In genomic region chr19:294819-295686, GRCh38 we compare ENCODE assay signal across 8 cellular contexts. TPM values are rescaled to one million over a fixed set of nuclear protein-coding genes. Genes with fewer than 3 reads are reported as not detected.
DNase-seq lines count a peak whose midpoint lies in the region; ATAC-seq and TF ChIP-seq lines count a peak whose summit lies in the region.

No MANE protein-coding gene starts in this region.

- DNase-seq in AG08395 (ENCODE audit: low spot score) (peak; percentile 57), H9 (peak; percentile 80), T-cell (peak in 21 of 34 experiments; percentile 16 to 49 (median 31)), breast epithelium (ENCODE audit: low spot score in 2 of 2) (peak in 1 of 2 donors; percentile 62), left colon (peak in 1 of 2 donors; percentile 65), mesenteric fat pad (ENCODE audit: low spot score) (no peak), dedifferentiated amniotic fluid mesenchymal stem cell (ENCODE audit: extremely low spot score) (no peak)
- peak; percentile 18 for DNase-seq in stimulated activated CD8-positive, alpha-beta memory T cell treated with anti-CD3 and anti-CD28 coated beads, Interleukin-12 subunit alpha, Interleukin-12 subunit beta, amount 100 ng/mL, for 1 hour (ENCODE audit: low read depth)

- H3K4me2 ChIP-seq in H9 (ENCODE audit: insufficient read depth, insufficient read length, low read length): peak overlapping the region; percentile 47

- H4K91ac ChIP-seq in H9 (ENCODE audit: insufficient read length, low read depth, low read length): no peak overlapping the region

- no peaks in the 10 kb centered on the region for H3K36me3 ChIP-seq in breast epithelium

- peaks cover 27 to 29% of the 10 kb centered on the region in 2 experiments for H3K4me1 Mint-ChIP-seq in H9
- H3K4me1 Mint-ChIP-seq in T-cell: peaks cover 12 to 22% (median 14%) of the 10 kb centered on the region in 3 donors

- H3K23me2 ChIP-seq in H9 (ENCODE audit: insufficient read length, low read depth, low read length, poor library complexity, severe bottlenecking): peaks cover 9% of the 10 kb centered on the region

- no peak overlapping the region for H3K14ac ChIP-seq in H9 (ENCODE audit: insufficient read depth, low read length)

- no peak overlapping the region for H3K23ac ChIP-seq in H9 (ENCODE audit: insufficient read length, low read depth, low read length)

- H3K9ac ChIP-seq in H9 (ENCODE audit: extremely low read depth, insufficient read length, low read length): no peak overlapping the region

- H2BK12ac ChIP-seq in H9 (ENCODE audit: insufficient read length, low read depth, low read length): no peak overlapping the region

- no peak overlapping the region for H4K8ac ChIP-seq in H9 (replicated peaks; ENCODE audit: insufficient read length, low read depth, low read length)

- H3K4me1 ChIP-seq in H9 (ENCODE audit: insufficient read depth, low read length) (peaks cover 2% of the 10 kb centered on the region), breast epithelium (peaks cover 0 to 29% of the 10 kb centered on the region in 2 donors)

- H3K4me3 Mint-ChIP-seq in H9 (peak overlapping the region; percentile 49 to 71), T-cell (peak overlapping the region in 2 of 3 donors; percentile 6 to 24)

- no peak overlapping the region for H2AFZ ChIP-seq in H9 (ENCODE audit: low read length)

- TF ChIP-seq CTCF in H9 (conservative IDR thresholded peaks at IDR 0.05) (peak; percentile 94), breast epithelium (IDR thresholded peaks at IDR 0.05) (peak; percentile 51 to 72 (median 58))

- H2BK15ac ChIP-seq in H9 (ENCODE audit: low read depth, low read length): no peak overlapping the region

- H3K27me3 ChIP-seq in H9 (ENCODE audit: insufficient read depth, low read length): no peaks in the 10 kb centered on the region; the same call in 1 of the 2 replicates
- H3K27me3 ChIP-seq in breast epithelium: peaks cover 0 to 11% of the 10 kb centered on the region in 2 donors

- H4K20me1 ChIP-seq in H9 (ENCODE audit: control insufficient read depth, insufficient read depth, insufficient read length): no peaks in the 10 kb centered on the region

- peaks cover 0 to 2% (median 0%) of the 10 kb centered on the region in 3 experiments; a peak in 2 of 7 replicates for H3K36me3 Mint-ChIP-seq in H9 (ENCODE audit: insufficient read depth in 1 of 3, low read depth in 3 of 3)
- no peaks in the 10 kb centered on the region for H3K36me3 Mint-ChIP-seq in T-cell

- intact Hi-C loops in breast epithelium (cut with DNase I; ENCODE audit: low total_unique reads): no loop called here
- intact Hi-C loops in left colon (cut with DNase I, micrococcal nuclease): no loop called here

- H3K4ac ChIP-seq in H9 (ENCODE audit: low read depth, low read length): no peak overlapping the region

- no peak overlapping the region for H3T11ph ChIP-seq in H9 (ENCODE audit: low read length)

- no peak overlapping the region for H2BK20ac ChIP-seq in H9 (ENCODE audit: low read depth, low read length, poor library complexity, severe bottlenecking)

- no peak overlapping the region for H3K18ac ChIP-seq in H9 (ENCODE audit: insufficient read length, low read depth, low read length)

- H3K27me3 Mint-ChIP-seq in H9 (ENCODE audit: low read depth) (peaks cover 29% of the 10 kb centered on the region), T-cell (peaks cover 18 to 41% of the 10 kb centered on the region in 2 donors)

- peak overlapping the region in 1 of 3 experiments; percentile 36; a peak in 1 of 7 replicates for H3K27ac Mint-ChIP-seq in H9
- no peak overlapping the region for H3K27ac Mint-ChIP-seq in T-cell

- H2BK5ac ChIP-seq in H9 (ENCODE audit: insufficient read length, low read length): no peak overlapping the region

- no peaks in the 10 kb centered on the region for H3K9me3 ChIP-seq in H9 (ENCODE audit: control insufficient read depth, low read depth, low read length)
- H3K9me3 ChIP-seq in breast epithelium: no peaks in the 10 kb centered on the region

- POLR2A ChIA-PET in T-cell (lab: Charles Lee): no interaction called here

- peaks cover 6% of the 10 kb centered on the region in 2 experiments; a peak in 4 of 5 replicates for H3K9me3 Mint-ChIP-seq in H9
- H3K9me3 Mint-ChIP-seq in T-cell: no peaks in the 10 kb centered on the region

- H2AK5ac ChIP-seq in H9 (ENCODE audit: insufficient read length, low read length): no peak overlapping the region

- H3K27ac ChIP-seq in H9 (ENCODE audit: insufficient read length, low read depth, low read length): no peak overlapping the region
- H3K27ac ChIP-seq in breast epithelium: peak overlapping the region; percentile 73 to 87

- H2BK120ac ChIP-seq in H9 (ENCODE audit: low read depth, low read length, poor library complexity, severe bottlenecking): no peak overlapping the region

- peak overlapping the region in 2 of 3 donors; percentile 20 to 46 for H3K4me3 ChIP-seq in breast epithelium

- no peaks in the 10 kb centered on the region for H3K79me2 ChIP-seq in H9 (ENCODE audit: insufficient read depth, low read length)

- ATAC-seq in T-cell (replicated peaks in 1 of 4): peak; percentile 62 to 75 (median 70)
- ATAC-seq in left colon: peak; percentile 44

- CTCF ChIA-PET in T-cell (lab: Charles Lee): no interaction called here

- no peak for TF ChIP-seq POLR2A in breast epithelium (IDR thresholded peaks at IDR 0.05)

- WGBS in H9 (ENCODE audit: extremely low coverage, insufficient read length, low lambda C conversion rate): no CpG with 5 or more reads among the region's 43 CpGs

- H3K79me1 ChIP-seq in H9 (ENCODE audit: insufficient read depth, low read depth, low read length, poor library complexity, severe bottlenecking): no peaks in the 10 kb centered on the region

- no peak overlapping the region for H3K56ac ChIP-seq in H9 (ENCODE audit: insufficient read length, low read depth, low read length)

- H4K5ac ChIP-seq in H9 (ENCODE audit: insufficient read length, low read depth, low read length): no peak overlapping the region

RNA-seq across cellular contexts. Expression of gene PLPP2, which starts 3.9 kb away (rescaled TPM):
- total RNA-seq in H9 (2021) (143 and 152 TPM in 2 replicates), T-cell (1 to 10 TPM in 3 of 5 donors, under 1 TPM in 2; 0.23 to 2.3 (median 1.1) TPM), breast epithelium (100 to 1,000 TPM in 2 of 3 donors, under 1 TPM in 1; 0.48 to 166 (median 120) TPM), left colon (100 to 1,000 TPM in 1 of 2 donors, 10 to 100 TPM in 1; 85.2 to 109 TPM), mesenteric fat pad (7.9 TPM)

RNA-seq across cellular contexts. Expression of gene MIER2, which starts 49.5 kb away (rescaled TPM):
- total RNA-seq in H9 (2021): 60.5 TPM in 2 replicates
- total RNA-seq in T-cell: 10 to 100 TPM; 13.1 to 23.2 (median 18.0) TPM
- 10 to 100 TPM in 2 of 3 donors, 1 to 10 TPM in 1; 5.4 to 17.0 (median 12.8) TPM for total RNA-seq in breast epithelium
- total RNA-seq in left colon: 10 to 100 TPM; 14.6 to 15.7 TPM
- 53.5 TPM for total RNA-seq in mesenteric fat pad

Comparison
In these comparisons a context has a peak if more than half of its experiments do, and no peak if none do; other contexts are left out.
1. DNase-seq: peak in AG08395 (single experiment), H9 (single experiment), T-cell (21 of 34) and stimulated activated CD8-positive, alpha-beta memory T cell treated with anti-CD3 and anti-CD28 coated beads, Interleukin-12 subunit alpha, Interleukin-12 subunit beta, amount 100 ng/mL, for 1 hour (single experiment); none in mesenteric fat pad (single experiment) and dedifferentiated amniotic fluid mesenchymal stem cell (single experiment).